Comparison of ENCODE assay signal across 21 cellular contexts in genomic region chr2:33116799-33117198, GRCh38.
DNase-seq lines count a peak whose midpoint lies in the region; ATAC-seq, FAIRE-seq and TF ChIP-seq lines count a peak whose summit lies in the region.
"Had no signal": no experiment of that assay in that cellular context is flagged by ENCODE, and none has a peak within 500 bp of the region (broad histone marks: within the 10 kb centered on the region; RNA-seq: fewer than 3 reads in every experiment).

No MANE protein-coding gene starts in this region.

- H3K27me3 ChIP-seq in H1 (replicated peaks in 1 of 4; ENCODE audit: control insufficient read depth in 3 of 4, extremely low read depth in 1 of 4, insufficient read depth in 3 of 4, low read length in 3 of 4) (no peaks in the 10 kb centered on the region), neural progenitor cell (no peaks in the 10 kb centered on the region), pancreas (no peaks in the 10 kb centered on the region)

- H2BK5ac ChIP-seq in H1 (ENCODE audit: low read depth, low read length): no peak overlapping the region

- H4K91ac ChIP-seq in H1 (replicated peaks; ENCODE audit: insufficient read length, low read length): no peak overlapping the region

- H3K4me3 Mint-ChIP-seq in neural progenitor cell (no peak overlapping the region), T-helper 17 cell (no peak overlapping the region)

- WGBS in H1 (ENCODE audit: extremely low coverage in 1 of 2, insufficient coverage in 1 of 2, insufficient read length in 1 of 2, insufficient replicate concordance in 2 of 2, low coverage in 1 of 2, low lambda C conversion rate in 2 of 2, missing lambda C conversion rate in 1 of 2), 2 experiments: 83% methylated on average over 4 of the region's 4 CpGs; no CpG with 5 or more reads in 1 of the 2 experiments
- WGBS in pancreas, 2 donors: 78 to 80% methylated on average over 4 of the region's 4 CpGs

- H3K36me3 ChIP-seq in H1 (ENCODE audit: control insufficient read depth in 2 of 4, insufficient read depth in 4 of 4, low read length in 3 of 4) (no peaks in the 10 kb centered on the region), neural progenitor cell (no peaks in the 10 kb centered on the region), pancreas (no peaks in the 10 kb centered on the region)

- no peak overlapping the region for H2AFZ ChIP-seq in H1 (ENCODE audit: low read length)
- H2AFZ ChIP-seq in neural progenitor cell (replicated peaks): no peak overlapping the region

- no peak for TF ChIP-seq EP300 in H1 (IDR thresholded peaks at IDR 0.05; ENCODE audit: borderline replicate concordance in 1 of 2, low read depth in 2 of 2, low read length in 2 of 2)

- no peak overlapping the region for H2BK120ac ChIP-seq in H1 (replicated peaks; ENCODE audit: low read depth, low read length)

- H2AK5ac ChIP-seq in H1 (ENCODE audit: low read depth, low read length): no peak overlapping the region

- no peak overlapping the region for H4K5ac ChIP-seq in H1 (ENCODE audit: insufficient read length, low read depth, low read length)

- H3K9ac ChIP-seq in H1 (replicated peaks in 1 of 4; ENCODE audit: extremely low read depth in 1 of 4, low read depth in 3 of 4, low read length in 3 of 4) (no peak overlapping the region), neural progenitor cell (no peak overlapping the region)

- TF ChIP-seq CTCF in H1 (IDR thresholded peaks at IDR 0.05; ENCODE audit: control extremely low read depth in 1 of 3, insufficient read depth in 1 of 3, low read depth in 1 of 3, low read length in 3 of 3): no peak
- TF ChIP-seq CTCF in neural progenitor cell (IDR thresholded peaks at IDR 0.05): no peak
- no peak for TF ChIP-seq CTCF in pancreas (IDR thresholded peaks at IDR 0.05)

- H3K27me3 Mint-ChIP-seq in neural progenitor cell (ENCODE audit: insufficient read depth, low read depth) (peaks cover 2% of the 10 kb centered on the region), T-helper 17 cell (peaks cover 21% of the 10 kb centered on the region)

- H3K4me1 Mint-ChIP-seq in neural progenitor cell (peaks cover 17% of the 10 kb centered on the region), T-helper 17 cell (peaks cover 2% of the 10 kb centered on the region)

- peak; percentile 19 to 25; a peak in 3 of 4 replicates for TF ChIP-seq RAD21 in H1 (IDR thresholded peaks at IDR 0.05 in 1 of 2, conservative IDR thresholded peaks at IDR 0.05 in 1 of 2; ENCODE audit: low read depth in 2 of 2, low read length in 2 of 2)

- H3K23me2 ChIP-seq in H1 (ENCODE audit: low read depth, low read length): no peaks in the 10 kb centered on the region

- H2BK20ac ChIP-seq in H1 (ENCODE audit: low read length): no peak overlapping the region

- no peak overlapping the region for H3K18ac ChIP-seq in H1 (ENCODE audit: extremely low read depth, low read length)

- peak; percentile 7 for FAIRE-seq in H1 (lab: Jason Lieb, UNC)
- no peak for FAIRE-seq in pancreas (lab: Jason Lieb, UNC)
- FAIRE-seq: D721Med, RCC 7860 had no signal

- no peak for TF ChIP-seq POLR2A in H1 (IDR thresholded peaks at IDR 0.05; ENCODE audit: control extremely low read depth in 1 of 2, low read depth in 2 of 2, low read length in 2 of 2)

- intact Hi-C loops in pancreas (cut with DNase I): no loop called here

- H3K36me3 Mint-ChIP-seq in neural progenitor cell (peaks cover 2% of the 10 kb centered on the region), T-helper 17 cell (ENCODE audit: low read depth) (no peaks in the 10 kb centered on the region)

- H4K8ac ChIP-seq in H1 (ENCODE audit: extremely low read depth, insufficient read depth, low read length): no peak overlapping the region

- peak in 2 of 3 experiments; percentile 11 to 32 for DNase-seq in NCI-H1417 (lab: John Stamatoyannopoulos, UW)
- DNase-seq in NCI-H1417 treated with DMSO at 0.1 percent for 48 hours (lab: John Stamatoyannopoulos, UW): no peak
- DNase-seq in HEK293T (ENCODE audit: extremely low spot score): no peak
- DNase-seq in H1 (ENCODE audit: low read depth in 1 of 2, low spot score in 2 of 2): no peak
- peak; percentile 48 for DNase-seq in neural progenitor cell (ENCODE audit: low spot score)
- DNase-seq in pancreas: no peak
- DNase-seq in T-helper 17 cell: no peak
- DNase-seq: AML-193, DMS79 treated with DMSO at 0.1 percent for 48 hours, HCEC 1CT, KBM-7, NCI-H1105, NCI-H1694 treated with DMSO at 0.1 percent for 48 hours, NCI-H526 treated with DMSO at 0.1 percent for 48 hours, Right ventricle myocardium superior, SW 1271 had no signal

- no peaks in the 10 kb centered on the region for H3K4me1 ChIP-seq in H1 (replicated peaks in 1 of 4; ENCODE audit: control insufficient read depth in 3 of 4, insufficient read depth in 4 of 4, low read length in 3 of 4)
- peaks cover 23% of the 10 kb centered on the region for H3K4me1 ChIP-seq in neural progenitor cell
- H3K4me1 ChIP-seq in pancreas: no peaks in the 10 kb centered on the region

- H3K14ac ChIP-seq in H1 (ENCODE audit: insufficient read length): no peak overlapping the region

- CTCF ChIA-PET in HEK293T (lab: Yijun Ruan, JAX) (no interaction called here), H1 (lab: Charles Lee; ENCODE audit: partially characterized antibody) (no interaction called here)

- H3K4ac ChIP-seq in H1 (replicated peaks; ENCODE audit: insufficient read length, low read depth, low read length): no peak overlapping the region

- no peaks in the 10 kb centered on the region for H3F3A ChIP-seq in neural progenitor cell (ENCODE audit: low read depth)

- POLR2A ChIA-PET in HEK293T (lab: Yijun Ruan, JAX): no interaction called here
- POLR2A ChIA-PET in H1 (lab: Charles Lee; ENCODE audit: partially characterized antibody): no interaction called here

- no peak overlapping the region for H3K4me3 ChIP-seq in H1 (ENCODE audit: extremely low read depth in 1 of 4, insufficient read depth in 2 of 4, low read depth in 3 of 4, low read length in 4 of 4)
- H3K4me3 ChIP-seq in neural progenitor cell: no peak overlapping the region
- H3K4me3 ChIP-seq in pancreas: no peak overlapping the region

- H2BK12ac ChIP-seq in H1 (ENCODE audit: low read depth, low read length): no peak overlapping the region

- H4K20me1 ChIP-seq in H1 (replicated peaks in 1 of 2; ENCODE audit: control insufficient read depth in 1 of 2, insufficient read depth in 2 of 2, low read length in 2 of 2): no peaks in the 10 kb centered on the region
- H4K20me1 ChIP-seq in neural progenitor cell (ENCODE audit: low read depth): no peaks in the 10 kb centered on the region

- no peaks in the 10 kb centered on the region for H3K79me1 ChIP-seq in H1 (ENCODE audit: low read depth, low read length)

- H3K79me2 ChIP-seq in H1 (ENCODE audit: control insufficient read depth in 1 of 2, insufficient read depth in 2 of 2, low read length in 2 of 2) (no peaks in the 10 kb centered on the region), neural progenitor cell (ENCODE audit: low read depth) (no peaks in the 10 kb centered on the region)

- no peak overlapping the region for H3K23ac ChIP-seq in H1 (ENCODE audit: insufficient read length)

- H3K27ac ChIP-seq in H1 (ENCODE audit: low read depth, low read length) (no peak overlapping the region), neural progenitor cell (no peak overlapping the region), pancreas (no peak overlapping the region)
- H3K27ac ChIP-seq: 22Rv1, C4-2B had no signal

- H3K9me3 Mint-ChIP-seq in neural progenitor cell: no peaks in the 10 kb centered on the region

- no peak overlapping the region for H3K56ac ChIP-seq in H1 (replicated peaks; ENCODE audit: insufficient read length, low read depth, low read length)

- H3K27ac Mint-ChIP-seq in neural progenitor cell: no peak overlapping the region
- H3K27ac Mint-ChIP-seq in T-helper 17 cell: no peak overlapping the region

- ATAC-seq in pancreas (no peak), T-helper 17 cell (no peak), GM21390 (IDR thresholded peaks at IDR 0.05; ENCODE audit: unreplicated experiment) (no peak)

- no peak overlapping the region for H2BK15ac ChIP-seq in H1 (ENCODE audit: low read length)

- no peaks in the 10 kb centered on the region for H3K9me3 ChIP-seq in H1 (ENCODE audit: insufficient read depth in 2 of 2, low read depth in 1 of 2, low read length in 1 of 2)
- H3K9me3 ChIP-seq in neural progenitor cell (ENCODE audit: low read depth): no peaks in the 10 kb centered on the region
- H3K9me3 ChIP-seq in pancreas: no peaks in the 10 kb centered on the region
- no peaks in the 10 kb centered on the region for H3K9me3 ChIP-seq in T-helper 17 cell (ENCODE audit: control insufficient read depth, low read length, poor library complexity, severe bottlenecking)

- H3K4me2 ChIP-seq in H1 (ENCODE audit: insufficient read depth in 1 of 2, low read depth in 2 of 2, low read length in 2 of 2) (no peak overlapping the region), neural progenitor cell (peak overlapping the region; percentile 44)

TF ChIP-seq in HEK293T, 16 proteins besides CTCF, POLR2A, EP300 and RAD21 (continues in another document):
- TF ChIP-seq SUZ12 (IDR thresholded peaks at IDR 0.05) (no peak), HDGF (IDR thresholded peaks at IDR 0.05; ENCODE audit: borderline replicate concordance) (no peak), BHLHE40 (IDR thresholded peaks at IDR 0.05; ENCODE audit: borderline replicate concordance) (no peak), LEF1 (IDR thresholded peaks at IDR 0.05; ENCODE audit: borderline replicate concordance) (no peak), TARDBP (IDR thresholded peaks at IDR 0.05) (no peak), SP1 (IDR thresholded peaks at IDR 0.05) (no peak), ZNF384 (IDR thresholded peaks at IDR 0.05) (0 out of 2 replicates have a peak, but pooled peaks have one; percentile 16), CTBP1 (IDR thresholded peaks at IDR 0.05; ENCODE audit: borderline replicate concordance) (no peak), NFRKB (IDR thresholded peaks at IDR 0.05) (no peak), FOXM1 (IDR thresholded peaks at IDR 0.05; ENCODE audit: borderline replicate concordance) (no peak), L3MBTL2 (conservative IDR thresholded peaks at IDR 0.05) (no peak)

TF ChIP-seq in H1, 55 proteins besides CTCF, POLR2A, EP300 and RAD21 (continues in another document):
- TF ChIP-seq CBX5 (IDR thresholded peaks at IDR 0.05; ENCODE audit: low read depth, low read length) (no peak), JUND (IDR thresholded peaks at IDR 0.05; ENCODE audit: low read length) (no peak), SRF (IDR thresholded peaks at IDR 0.05; ENCODE audit: low read depth, low read length) (no peak), CHD1 (IDR thresholded peaks at IDR 0.05; ENCODE audit: low read depth, low read length) (no peak), TCF12 (IDR thresholded peaks at IDR 0.05; ENCODE audit: low read depth, low read length) (no peak), KDM4A (IDR thresholded peaks at IDR 0.05; ENCODE audit: low read depth, low read length, severe bottlenecking) (no peak), ATF3 (IDR thresholded peaks at IDR 0.05; ENCODE audit: insufficient read depth, low read depth, low read length) (no peak), SIN3A (conservative IDR thresholded peaks at IDR 0.05 in 1 of 2, IDR thresholded peaks at IDR 0.05 in 1 of 2; ENCODE audit: low read depth in 1 of 2, low read length in 2 of 2) (no peak), TBP (IDR thresholded peaks at IDR 0.05; ENCODE audit: low read depth, low read length) (no peak)

Comparison
In these comparisons a context has a peak if more than half of its experiments do, and no peak if none do; other contexts are left out.
1. DNase-seq: peak in NCI-H1417 (2 of 3) and neural progenitor cell (single experiment); none in NCI-H1417 treated with DMSO at 0.1 percent for 48 hours (single experiment), HEK293T (single experiment), H1 (0 of 2), pancreas (0 of 6) and T-helper 17 cell (0 of 3).